Comparison of ENCODE assay signal across 16 cellular contexts in the genomic region with DNA sequence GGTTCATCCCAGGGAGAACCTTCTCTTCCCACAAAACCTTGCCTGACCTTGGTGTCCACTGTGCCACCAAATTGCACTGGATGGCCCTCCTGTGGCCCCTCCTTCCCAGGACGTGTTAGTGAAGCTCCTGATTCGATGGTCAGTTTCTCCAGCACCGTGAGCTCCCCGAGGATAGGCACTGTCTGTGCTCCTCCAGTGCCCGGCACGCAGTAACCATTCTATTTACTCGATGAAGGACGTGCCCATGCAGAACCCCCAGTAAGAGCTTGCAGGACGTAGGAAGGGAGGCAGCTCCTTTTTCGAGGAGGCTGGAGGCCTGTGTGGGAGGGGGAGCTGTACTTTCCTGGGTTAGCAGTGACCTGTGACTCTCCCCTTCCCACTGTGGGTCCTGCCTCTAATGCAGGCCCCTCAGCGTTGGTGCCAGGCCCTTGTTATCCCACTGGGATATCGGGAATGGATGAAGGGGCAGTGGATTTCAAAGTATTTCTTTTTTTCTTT.
"Had no signal": no experiment of that assay in that cellular context is flagged by ENCODE, and none has a peak within 500 bp of the region (broad histone marks: within the 10 kb centered on the region; RNA-seq: fewer than 3 reads in every experiment).

No MANE protein-coding gene starts in this region.

- H3K27me3 ChIP-seq: heart right ventricle, pancreas, testis had no signal

- H3K9me3 Mint-ChIP-seq: naive B cell, nephron had no signal

- H3K27ac ChIP-seq: heart right ventricle, pancreas, testis had no signal

- H3K27me3 Mint-ChIP-seq: naive B cell, progenitor cell of endocrine pancreas had no signal

- H3K4me3 Mint-ChIP-seq: naive B cell, nephron had no signal

- H3K4me2 ChIP-seq: smooth muscle cell had no signal

- H3K9me3 ChIP-seq: heart right ventricle, pancreas, testis had no signal

- DNase-seq: effector CD4-positive, alpha-beta T cell; foreskin melanocyte; heart right ventricle; hypothalamus; kidney glomerular epithelial cell; mesendoderm; naive B cell; pancreas; right cardiac atrium; stimulated activated CD4-positive, alpha-beta T cell treated with anti-CD3 and anti-CD28 coated beads, Interleukin-2, amount 100 ng/mL, for 48 hours; stimulated activated naive CD8-positive, alpha-beta T cell treated with anti-CD3 and anti-CD28 coated beads, Interleukin-15, Interleukin-2, amounts not matched to agents 100 U/mL and 50 U/mL, for 24 hours; testis; trophoblast cell had no signal
